2 cellular contexts compared by ENCODE assay signal in genomic region chr19:7850429-7850819, GRCh38.
TF ChIP-seq lines count a peak whose summit lies in the region.

No MANE protein-coding gene starts in this region.

TF ChIP-seq in HepG2, 621 proteins besides CTCF, POLR2A, EP300 and RAD21:
- TF ChIP-seq ZNF3 (CRISPR knock-in tag; IDR thresholded peaks at IDR 0.05) (no peak), ZNF552 (CRISPR knock-in tag; IDR thresholded peaks at IDR 0.05; ENCODE audit: borderline replicate concordance) (no peak), KDM1A (CRISPR knock-in tag; IDR thresholded peaks at IDR 0.05) (no peak), DRAP1 (CRISPR knock-in tag; IDR thresholded peaks at IDR 0.05) (no peak), THRA (CRISPR knock-in tag; IDR thresholded peaks at IDR 0.05; ENCODE audit: borderline replicate concordance) (no peak), ZNF7 (CRISPR knock-in tag; IDR thresholded peaks at IDR 0.05) (no peak), SMARCC2 (IDR thresholded peaks at IDR 0.05) (no peak), MAFF (IDR thresholded peaks at IDR 0.05; ENCODE audit: low read depth, low read length) (no peak)
- TF ChIP-seq, protein P1, sequence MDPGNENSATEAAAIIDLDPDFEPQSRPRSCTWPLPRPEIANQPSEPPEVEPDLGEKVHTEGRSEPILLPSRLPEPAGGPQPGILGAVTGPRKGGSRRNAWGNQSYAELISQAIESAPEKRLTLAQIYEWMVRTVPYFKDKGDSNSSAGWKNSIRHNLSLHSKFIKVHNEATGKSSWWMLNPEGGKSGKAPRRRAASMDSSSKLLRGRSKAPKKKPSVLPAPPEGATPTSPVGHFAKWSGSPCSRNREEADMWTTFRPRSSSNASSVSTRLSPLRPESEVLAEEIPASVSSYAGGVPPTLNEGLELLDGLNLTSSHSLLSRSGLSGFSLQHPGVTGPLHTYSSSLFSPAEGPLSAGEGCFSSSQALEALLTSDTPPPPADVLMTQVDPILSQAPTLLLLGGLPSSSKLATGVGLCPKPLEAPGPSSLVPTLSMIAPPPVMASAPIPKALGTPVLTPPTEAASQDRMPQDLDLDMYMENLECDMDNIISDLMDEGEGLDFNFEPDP (CRISPR knock-in tag; conservative IDR thresholded peaks at IDR 0.05), result 0 out of 2 replicates have a peak, but pooled peaks have one; percentile 23

TF ChIP-seq in HEK293T, 16 proteins besides CTCF, POLR2A, EP300 and RAD21:
- TF ChIP-seq FOXM1 (IDR thresholded peaks at IDR 0.05; ENCODE audit: borderline replicate concordance), result no peak
- TF ChIP-seq LEF1 (IDR thresholded peaks at IDR 0.05; ENCODE audit: borderline replicate concordance), result no peak
- no peak for TF ChIP-seq SP1 (IDR thresholded peaks at IDR 0.05)
- no peak for TF ChIP-seq HDGF (IDR thresholded peaks at IDR 0.05; ENCODE audit: borderline replicate concordance)
- TF ChIP-seq NFRKB (IDR thresholded peaks at IDR 0.05), result no peak
- TF ChIP-seq TARDBP (IDR thresholded peaks at IDR 0.05), result no peak
